In genomic region chr22:21866821-21867527, GRCh38 we compare ENCODE assay signal across 8 cellular contexts. TPM values are rescaled to one million over a fixed set of nuclear protein-coding genes. Genes with fewer than 3 reads are reported as not detected.
DNase-seq lines count a peak whose midpoint lies in the region; ATAC-seq and TF ChIP-seq lines count a peak whose summit lies in the region.

No MANE protein-coding gene starts in this region.

- POLR2A ChIA-PET in AG04449 (lab: Yijun Ruan, JAX) (interaction anchor here (0.7 kb wide), 1 partner anchor 10 kb away, joined by 5 read pairs; no protein-coding TSS in a partner anchor), IMR-90 (lab: Charles Lee; ENCODE audit: unreplicated experiment) (no interaction called here)

- peak overlapping the region; percentile 84 for H3K4me3 ChIP-seq in AG04449 (ENCODE audit: low read depth, low read length)
- H3K4me3 ChIP-seq in IMR-90 (ENCODE audit: insufficient read depth, low read depth, low read length) = peak overlapping the region; percentile 96
- H3K4me3 ChIP-seq in fibroblast of the aortic adventitia (ENCODE audit: low read depth, low read length) = peak overlapping the region; percentile 92
- peak overlapping the region; percentile 77 to 100 for H3K4me3 ChIP-seq in neuronal stem cell (ENCODE audit: low read length in 2 of 2)

- peaks cover 6% of the 10 kb centered on the region for H3K9me1 ChIP-seq in IMR-90 (ENCODE audit: insufficient read depth, low read length)

- H3K56ac ChIP-seq in IMR-90 (ENCODE audit: extremely low read depth, insufficient read depth, low read length) = peak overlapping the region; percentile 7

- H2AK9ac ChIP-seq in IMR-90 (replicated peaks; ENCODE audit: low read depth, low read length, poor library complexity) = peak overlapping the region; percentile 94

- TF ChIP-seq RAD21 in IMR-90 (IDR thresholded peaks at IDR 0.05; ENCODE audit: low read length) = no peak

- no peak for TF ChIP-seq POLR2A in IMR-90 (IDR thresholded peaks at IDR 0.05; ENCODE audit: low read depth, low read length)

- no peak overlapping the region for H2BK15ac ChIP-seq in IMR-90 (ENCODE audit: low read depth, low read length)
- peak overlapping the region; percentile 49 for H2BK15ac ChIP-seq in neuronal stem cell (ENCODE audit: low read length)

- H2BK120ac ChIP-seq in IMR-90 (ENCODE audit: low read depth, low read length) (no peak overlapping the region), neuronal stem cell (ENCODE audit: low read depth, low read length) (no peak overlapping the region)

- peak; percentile 19 for ATAC-seq in GM19351 (IDR thresholded peaks at IDR 0.05; ENCODE audit: unreplicated experiment)
- peak; percentile 44 for ATAC-seq in IMR-90 (ENCODE audit: low read depth)
- ATAC-seq in HG02870 (IDR thresholded peaks at IDR 0.05; ENCODE audit: unreplicated experiment) = no peak

- H2AK5ac ChIP-seq in IMR-90 (ENCODE audit: low read depth, low read length) (peak overlapping the region; percentile 49; the same call in 1 of the 2 replicates), neuronal stem cell (ENCODE audit: low read depth, low read length) (peak overlapping the region; percentile 52)

- H3K23ac ChIP-seq in IMR-90 (ENCODE audit: low read depth, low read length) (peak overlapping the region; percentile 39), neuronal stem cell (ENCODE audit: low read depth, low read length, poor library complexity) (peak overlapping the region; percentile 100)

- H3K4me1 ChIP-seq in IMR-90 (ENCODE audit: control insufficient read depth, insufficient read depth, low read length) (no peaks in the 10 kb centered on the region; the same call in 1 of the 2 replicates), neuronal stem cell (ENCODE audit: control insufficient read depth in 2 of 2, insufficient read depth in 1 of 2, low read depth in 1 of 2, low read length in 2 of 2) (peaks cover 2 to 16% of the 10 kb centered on the region in 2 donors)

- peak overlapping the region; percentile 77 for H3K4ac ChIP-seq in IMR-90 (ENCODE audit: low read depth, low read length)
- peak overlapping the region; percentile 66 for H3K4ac ChIP-seq in neuronal stem cell (ENCODE audit: low read length)

- 0% methylated on average over 49 of the region's 92 CpGs; no CpG with 5 or more reads in 1 of the 2 experiments for WGBS in IMR-90 (ENCODE audit: extremely low coverage in 2 of 2, insufficient read length in 1 of 2), 2 experiments
- WGBS in neuronal stem cell (ENCODE audit: extremely low coverage in 2 of 2, insufficient read length in 2 of 2, insufficient replicate concordance in 1 of 2), 2 donors = no CpG with 5 or more reads among the region's 92 CpGs

- no peak for TF ChIP-seq CTCF in AG04449 (IDR thresholded peaks at IDR 0.05; ENCODE audit: insufficient read depth, low read length, missing control alignments)
- no peak for TF ChIP-seq CTCF in IMR-90 (conservative IDR thresholded peaks at IDR 0.05; ENCODE audit: low read depth, low read length)
- no peak for TF ChIP-seq CTCF in fibroblast of the aortic adventitia (IDR thresholded peaks at IDR 0.05; ENCODE audit: insufficient read depth, low read length)

- H3K79me1 ChIP-seq in IMR-90 (ENCODE audit: low read depth in 1 of 2, low read length in 2 of 2) = peaks cover 0 to 33% of the 10 kb centered on the region in 2 experiments; a peak in 2 of 4 replicates
- peaks cover 7% of the 10 kb centered on the region for H3K79me1 ChIP-seq in neuronal stem cell (ENCODE audit: low read depth, low read length)

- H3K27ac ChIP-seq in IMR-90 (ENCODE audit: insufficient read depth, low read length) = peak overlapping the region; percentile 88
- peak overlapping the region; percentile 87 for H3K27ac ChIP-seq in neuronal stem cell (replicated peaks; ENCODE audit: low read length)

- H3K9me3 ChIP-seq in IMR-90 (ENCODE audit: control insufficient read depth, insufficient read depth, low read length) = no peaks in the 10 kb centered on the region
- no peaks in the 10 kb centered on the region for H3K9me3 ChIP-seq in neuronal stem cell (replicated peaks in 1 of 2; ENCODE audit: control insufficient read depth in 2 of 2, insufficient read depth in 1 of 2, low read depth in 1 of 2, low read length in 2 of 2)

- DNase-seq in AG04449 (ENCODE audit: low read depth, low spot score) = no peak
- no peak for DNase-seq in IMR-90
- peak; percentile 39 for DNase-seq in activated T-cell treated with anti-CD3 and anti-CD28 coated beads, Interleukin-2, amount 50 U/mL, for 1 hour
- peak; percentile 28 for DNase-seq in fibroblast of the aortic adventitia (ENCODE audit: low read depth)
- DNase-seq in neuronal stem cell (ENCODE audit: low spot score) = peak; percentile 15
- DNase-seq in foreskin melanocyte = no peak

- CTCF ChIA-PET in AG04449 (lab: Yijun Ruan, JAX) = interaction anchor here (0.9 to 1.6 kb wide), 3 partner anchors 12 to 72 kb away, joined by 3 to 6 read pairs (median 3); no protein-coding TSS in a partner anchor
- CTCF ChIA-PET in IMR-90 (lab: Yijun Ruan, JAX) = no interaction called here

- H2BK5ac ChIP-seq in IMR-90 (ENCODE audit: low read depth, low read length, poor library complexity, severe bottlenecking) = peak overlapping the region; percentile 80
- H2BK5ac ChIP-seq in neuronal stem cell (ENCODE audit: low read length) = peak overlapping the region; percentile 71

- BruUV-seq in IMR-90 (replicated peaks; lab: Mats Ljungman, UMichigan) = no TSS peak

- H4K8ac ChIP-seq in IMR-90 (ENCODE audit: low read depth in 2 of 2, low read length in 2 of 2) (peak overlapping the region in 1 of 2 experiments; percentile 20; a peak in 2 of 4 replicates), neuronal stem cell (ENCODE audit: low read depth, low read length) (peak overlapping the region; percentile 43)

- H3K9ac ChIP-seq in IMR-90 (ENCODE audit: low read depth, low read length) (peak overlapping the region; percentile 85), neuronal stem cell (ENCODE audit: low read depth, low read length, poor library complexity) (peak overlapping the region; percentile 97)

- H4K5ac ChIP-seq in IMR-90 (ENCODE audit: low read depth, low read length) = no peak overlapping the region

- in situ Hi-C loops in IMR-90 (cut with MboI; ENCODE audit: low sequenced_read_pairs) = no loop called here

- H2AFZ ChIP-seq in IMR-90 (replicated peaks; ENCODE audit: low read length, poor library complexity) = peak overlapping the region; percentile 88
- peak overlapping the region; percentile 95 for H2AFZ ChIP-seq in neuronal stem cell (ENCODE audit: low read length)

- dilution Hi-C loops in IMR-90 (cut with HindIII; ENCODE audit: low sequenced_read_pairs, unreplicated experiment) = no loop called here

- H2BK12ac ChIP-seq in neuronal stem cell (ENCODE audit: low read length) = peak overlapping the region; percentile 73

- H4K20me1 ChIP-seq in IMR-90 (ENCODE audit: insufficient read depth, low read length) = peaks cover 49% of the 10 kb centered on the region

- no peak overlapping the region for H2BK20ac ChIP-seq in IMR-90 (ENCODE audit: low read depth, low read length)

- H3K14ac ChIP-seq in IMR-90 (replicated peaks; ENCODE audit: low read depth, low read length) = peak overlapping the region; percentile 92
- H3K14ac ChIP-seq in neuronal stem cell (ENCODE audit: low read length) = peak overlapping the region; percentile 99

- intact Hi-C loops in IMR-90 (cut with micrococcal nuclease) = loop anchor here (5.0 kb wide), 4 partner anchors 50 to 155 kb away; no protein-coding TSS in a partner anchor

- H3K27me3 ChIP-seq in IMR-90 (ENCODE audit: control insufficient read depth, insufficient read depth, low read length) (no peaks in the 10 kb centered on the region), neuronal stem cell (ENCODE audit: control insufficient read depth in 3 of 3, insufficient read depth in 3 of 3, low read depth in 1 of 3, low read length in 3 of 3) (no peaks in the 10 kb centered on the region)

- H3K4me2 ChIP-seq in IMR-90 (ENCODE audit: low read depth, low read length) = peak overlapping the region; percentile 97
- H3K4me2 ChIP-seq in neuronal stem cell (ENCODE audit: insufficient read depth, low read length, poor library complexity, severe bottlenecking) = peak overlapping the region; percentile 60

- H4K91ac ChIP-seq in IMR-90 (ENCODE audit: insufficient read depth, low read depth, low read length) = peak overlapping the region; percentile 24; the same call in 1 of the 2 replicates
- no peak overlapping the region for H4K91ac ChIP-seq in neuronal stem cell (ENCODE audit: low read depth, low read length, poor library complexity)

- H3K18ac ChIP-seq in IMR-90 (ENCODE audit: low read depth, low read length) = 0 out of 2 replicates have a peak overlapping the region, but pooled peaks have one; percentile 18
- peak overlapping the region; percentile 99 for H3K18ac ChIP-seq in neuronal stem cell (ENCODE audit: low read length)

- no peaks in the 10 kb centered on the region for H3K36me3 ChIP-seq in IMR-90 (ENCODE audit: control insufficient read depth, insufficient read depth, low read length)
- H3K36me3 ChIP-seq in neuronal stem cell (replicated peaks in 1 of 2; ENCODE audit: control insufficient read depth in 2 of 2, insufficient read depth in 2 of 2, low read length in 2 of 2) = peaks cover 0 to 6% of the 10 kb centered on the region in 2 donors

TF ChIP-seq in IMR-90, 13 proteins besides CTCF, POLR2A, EP300 and RAD21:
- TF ChIP-seq NFE2L2 (IDR thresholded peaks at IDR 0.05; ENCODE audit: low read depth, low read length) (no peak), MAFK (IDR thresholded peaks at IDR 0.05; ENCODE audit: low read depth, low read length) (no peak), MXI1 (IDR thresholded peaks at IDR 0.05; ENCODE audit: borderline replicate concordance, low read depth, low read length) (peak; percentile 18; the same call in 1 of the 2 replicates)
TF ChIP-seq in IMR-90: peak in this region for 1.

RNA-seq across cellular contexts. Expression of gene MAPK1, which starts 0.5 kb away (rescaled TPM):
- 44.7 and 51.3 TPM in 2 replicates for total RNA-seq in IMR-90 (2012; rRNA removed)
- 33.5 and 41.0 TPM in 2 replicates for polyA plus RNA-seq in IMR-90 (2012; rRNA removed)
- 12.2 and 12.7 TPM in 2 replicates for polyA plus RNA-seq in IMR-90 (2012; cell fraction: cytosol; rRNA removed)
- 9.4 and 33.2 TPM in 2 replicates for polyA plus RNA-seq in IMR-90 (2012; cell fraction: nucleus; rRNA removed; ENCODE audit: low replicate concordance)
- 23.1 and 74.2 TPM in 2 replicates for total RNA-seq in fibroblast of the aortic adventitia (ENCODE audit: low replicate concordance)
- polyA plus RNA-seq in neuronal stem cell (2013, experiment 1 of 2) = 51.0 TPM
- polyA plus RNA-seq in neuronal stem cell (2013, experiment 2 of 2) = 50.9 TPM

Comparison
In these comparisons a context has a peak if more than half of its experiments do, and no peak if none do; other contexts are left out.
1. DNase-seq: peak in activated T-cell treated with anti-CD3 and anti-CD28 coated beads, Interleukin-2, amount 50 U/mL, for 1 hour (single experiment), fibroblast of the aortic adventitia (single experiment) and neuronal stem cell (single experiment); none in AG04449 (single experiment), IMR-90 (single experiment) and foreskin melanocyte (single experiment).
2. Peak in every context shown above with its lines, with median percentiles within 50 percentile points of each other: H3K4me3 ChIP-seq.